Comparison of ENCODE assay signal across 21 cellular contexts in the genomic region with DNA sequence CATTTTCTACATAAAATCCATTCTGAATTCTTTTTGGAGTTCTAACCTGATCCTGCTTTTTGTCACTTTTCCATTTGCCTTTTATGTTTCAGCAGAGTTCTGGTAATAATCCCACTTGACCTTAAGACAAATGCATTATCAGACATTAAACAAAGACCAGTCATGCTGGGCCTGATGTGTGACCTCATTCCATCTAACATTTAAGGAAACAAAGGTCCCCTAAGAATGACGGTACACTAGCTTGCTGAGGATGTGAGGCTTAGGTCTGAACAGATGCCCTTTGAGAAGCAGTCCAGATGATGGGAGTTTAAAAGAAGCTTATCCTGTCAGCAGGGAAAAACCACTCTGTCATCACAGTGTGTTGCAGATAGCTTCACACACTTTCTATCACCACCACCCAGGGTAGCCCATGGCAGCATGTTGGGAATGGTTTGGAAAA. TPM values are rescaled to one million over a fixed set of nuclear protein-coding genes. Genes with fewer than 3 reads are reported as not detected.
DNase-seq lines count a peak whose midpoint lies in the region; ATAC-seq, FAIRE-seq and TF ChIP-seq lines count a peak whose summit lies in the region.
"Had no signal": no experiment of that assay in that cellular context is flagged by ENCODE, and none has a peak within 500 bp of the region (broad histone marks: within the 10 kb centered on the region; RNA-seq: fewer than 3 reads in every experiment).

No MANE protein-coding gene starts in this region.

- TF ChIP-seq EP300 in H1 (IDR thresholded peaks at IDR 0.05; ENCODE audit: borderline replicate concordance in 1 of 2, low read depth in 2 of 2, low read length in 2 of 2) (no peak), neural cell (conservative IDR thresholded peaks at IDR 0.05; ENCODE audit: poor library complexity, severe bottlenecking) (no peak)

- no peak overlapping the region for H3K4ac ChIP-seq in H1 (replicated peaks; ENCODE audit: insufficient read length, low read depth, low read length)

- no peak overlapping the region for H2AK5ac ChIP-seq in H1 (ENCODE audit: low read depth, low read length)

- TF ChIP-seq POLR2A in H1 (IDR thresholded peaks at IDR 0.05; ENCODE audit: control extremely low read depth in 1 of 2, low read depth in 2 of 2, low read length in 2 of 2) = no peak

- H3K9ac ChIP-seq in H1 (replicated peaks in 1 of 4; ENCODE audit: extremely low read depth in 1 of 4, low read depth in 3 of 4, low read length in 3 of 4) (no peak overlapping the region), neural cell (ENCODE audit: low read length) (no peak overlapping the region)

- no peak for FAIRE-seq in H1 (lab: Jason Lieb, UNC)

- no peaks in the 10 kb centered on the region for H3K79me1 ChIP-seq in H1 (ENCODE audit: low read depth, low read length)

- no peak overlapping the region for H2BK20ac ChIP-seq in H1 (ENCODE audit: low read length)

- H3K9me3 ChIP-seq in H1 (ENCODE audit: insufficient read depth in 2 of 2, low read depth in 1 of 2, low read length in 1 of 2) (no peaks in the 10 kb centered on the region), neural cell (ENCODE audit: low read length) (no peaks in the 10 kb centered on the region), aorta (ENCODE audit: control insufficient read depth, low read length) (no peaks in the 10 kb centered on the region)
- H3K9me3 ChIP-seq: body of pancreas, colonic mucosa, neutrophil had no signal

- peak; percentile 19 for DNase-seq in DMS 273 (lab: John Stamatoyannopoulos, UW; ENCODE audit: unreplicated experiment)
- peak; percentile 66 to 86 for DNase-seq in NCI-H524 (lab: John Stamatoyannopoulos, UW)
- no peak for DNase-seq in H1 (ENCODE audit: low read depth in 1 of 2, low spot score in 2 of 2)
- DNase-seq in activated CD8-positive, alpha-beta memory T cell treated with anti-CD3 and anti-CD28 coated beads for 24 hours = no peak
- DNase-seq in aorta = no peak
- DNase-seq: activated T-cell treated with anti-CD3 and anti-CD28 coated beads, Interleukin-2, amount 50 U/mL, for 72 hours; body of pancreas; CD4-positive, alpha-beta T cell; colonic mucosa; KG1; MV-4-11; NCI-H2029; NCI-H526 treated with DMSO at 0.1 percent for 48 hours; stimulated activated CD4-positive, alpha-beta T cell treated with anti-CD3 and anti-CD28 coated beads, Interleukin-15, amount 100 ng/mL, for 24 hours; stimulated activated naive B cell treated with anti-CD40 and anti-IgM and Interleukin-4, amounts not matched to agents 10 μg/mL and 1 μg/mL and 100 μg/mL, for 72 hours had no signal

- H3K4me2 ChIP-seq in H1 (ENCODE audit: insufficient read depth in 1 of 2, low read depth in 2 of 2, low read length in 2 of 2) (no peak overlapping the region), neural cell (ENCODE audit: low read length) (no peak overlapping the region)

- H3K36me3 ChIP-seq in H1 (ENCODE audit: control insufficient read depth in 2 of 4, insufficient read depth in 4 of 4, low read length in 3 of 4) (no peaks in the 10 kb centered on the region), neural cell (ENCODE audit: insufficient read depth, low read length) (no peaks in the 10 kb centered on the region), aorta (ENCODE audit: control insufficient read depth in 1 of 2, insufficient read depth in 2 of 2, low read length in 1 of 2) (no peaks in the 10 kb centered on the region)
- H3K36me3 ChIP-seq: colonic mucosa, neutrophil, SJSA1 had no signal

- no peaks in the 10 kb centered on the region for H3K79me2 ChIP-seq in H1 (ENCODE audit: control insufficient read depth in 1 of 2, insufficient read depth in 2 of 2, low read length in 2 of 2)
- H3K79me2 ChIP-seq in neural cell (replicated peaks; ENCODE audit: insufficient read depth, low read length) = no peaks in the 10 kb centered on the region

- H3K4me3 ChIP-seq in H1 (ENCODE audit: extremely low read depth in 1 of 4, insufficient read depth in 2 of 4, low read depth in 3 of 4, low read length in 4 of 4) = no peak overlapping the region
- no peak overlapping the region for H3K4me3 ChIP-seq in neural cell (ENCODE audit: low read length)
- no peak overlapping the region for H3K4me3 ChIP-seq in aorta (ENCODE audit: low read length in 2 of 2)
- H3K4me3 ChIP-seq: body of pancreas, colonic mucosa, SJSA1 had no signal

- H3K27ac ChIP-seq in H1 (ENCODE audit: low read depth, low read length) (no peak overlapping the region), neural cell (ENCODE audit: low read length) (no peak overlapping the region), aorta (ENCODE audit: low read depth in 1 of 2, low read length in 2 of 2) (no peak overlapping the region)
- H3K27ac ChIP-seq: body of pancreas, colonic mucosa, neutrophil, SJSA1 had no signal

- no peak overlapping the region for H4K5ac ChIP-seq in H1 (ENCODE audit: insufficient read length, low read depth, low read length)

- H3K23me2 ChIP-seq in H1 (ENCODE audit: low read depth, low read length) = no peaks in the 10 kb centered on the region

- no peak overlapping the region for H4K91ac ChIP-seq in H1 (replicated peaks; ENCODE audit: insufficient read length, low read length)

- H2BK5ac ChIP-seq in H1 (ENCODE audit: low read depth, low read length) = no peak overlapping the region

- no peaks in the 10 kb centered on the region for H3K27me3 ChIP-seq in H1 (replicated peaks in 1 of 4; ENCODE audit: control insufficient read depth in 3 of 4, extremely low read depth in 1 of 4, insufficient read depth in 3 of 4, low read length in 3 of 4)
- H3K27me3 ChIP-seq in neural cell (ENCODE audit: insufficient read depth, low read depth, low read length) = no peaks in the 10 kb centered on the region
- H3K27me3 ChIP-seq in aorta (ENCODE audit: control insufficient read depth in 1 of 2, insufficient read depth in 2 of 2, low read length in 1 of 2) = no peaks in the 10 kb centered on the region
- H3K27me3 ChIP-seq: body of pancreas, colonic mucosa, neutrophil, SJSA1 had no signal

- H3K4me1 ChIP-seq in H1 (replicated peaks in 1 of 4; ENCODE audit: control insufficient read depth in 3 of 4, insufficient read depth in 4 of 4, low read length in 3 of 4) = peaks cover 0 to 2% (median 0%) of the 10 kb centered on the region in 4 experiments; a peak in 1 of 7 replicates
- H3K4me1 ChIP-seq in aorta (ENCODE audit: control insufficient read depth in 1 of 2, insufficient read depth in 2 of 2, low read length in 2 of 2) = no peaks in the 10 kb centered on the region
- H3K4me1 ChIP-seq: body of pancreas, colonic mucosa had no signal

- no peaks in the 10 kb centered on the region for H3K9me2 ChIP-seq in neural cell (ENCODE audit: insufficient read depth, low read length)

- H3K14ac ChIP-seq in H1 (ENCODE audit: insufficient read length) = no peak overlapping the region

- WGBS in H1 (ENCODE audit: extremely low coverage in 1 of 2, insufficient coverage in 1 of 2, insufficient read length in 1 of 2, insufficient replicate concordance in 2 of 2, low coverage in 1 of 2, low lambda C conversion rate in 2 of 2, missing lambda C conversion rate in 1 of 2), 2 experiments = 80% methylated on average over 1 of the region's 1 CpG; no CpG with 5 or more reads in 1 of the 2 experiments
- 11 to 29% methylated on average over 1 of the region's 1 CpG for WGBS in aorta, 2 donors

- H3K23ac ChIP-seq in H1 (ENCODE audit: insufficient read length) = no peak overlapping the region

- no peaks in the 10 kb centered on the region for H4K20me1 ChIP-seq in H1 (replicated peaks in 1 of 2; ENCODE audit: control insufficient read depth in 1 of 2, insufficient read depth in 2 of 2, low read length in 2 of 2)
- no peaks in the 10 kb centered on the region for H4K20me1 ChIP-seq in neural cell (ENCODE audit: insufficient read depth)

- H4K8ac ChIP-seq in H1 (ENCODE audit: extremely low read depth, insufficient read depth, low read length) = no peak overlapping the region

- H3K18ac ChIP-seq in H1 (ENCODE audit: extremely low read depth, low read length) = no peak overlapping the region

- POLR2A ChIA-PET in H1 (lab: Charles Lee; ENCODE audit: partially characterized antibody) = no interaction called here

- intact Hi-C loops in aorta (cut with DNase I) = no loop called here

- H2AFZ ChIP-seq in H1 (ENCODE audit: low read length) (0 out of 2 replicates have a peak overlapping the region, but pooled peaks have one; percentile 26), neural cell (ENCODE audit: low read depth, low read length) (peak overlapping the region; percentile 19)

- H2BK120ac ChIP-seq in H1 (replicated peaks; ENCODE audit: low read depth, low read length) = no peak overlapping the region

- ATAC-seq in GM19452 (IDR thresholded peaks at IDR 0.05; ENCODE audit: unreplicated experiment) = no peak
- no peak for ATAC-seq in HG03565 (IDR thresholded peaks at IDR 0.05; ENCODE audit: unreplicated experiment)
- ATAC-seq in aorta (ENCODE audit: low FRiP score) = no peak
- ATAC-seq: activated CD4-positive, CD25-positive, alpha-beta regulatory T cell treated with anti-CD3 and anti-CD28 coated beads, Interleukin-2, amount 50 U/mL, for 24 hours; activated T-cell treated with anti-CD3 and anti-CD28 coated beads, Interleukin-2, amount 50 U/mL, for 72 hours; body of pancreas; stimulated activated naive B cell treated with anti-CD40 and anti-IgM and Interleukin-4, amounts not matched to agents 10 μg/mL and 1 μg/mL and 100 μg/mL, for 72 hours had no signal

- H3F3A ChIP-seq in neural cell (ENCODE audit: insufficient read depth, low read length, poor library complexity, severe bottlenecking) = no peaks in the 10 kb centered on the region

- no peak overlapping the region for H3K56ac ChIP-seq in H1 (replicated peaks; ENCODE audit: insufficient read length, low read depth, low read length)

- TF ChIP-seq RAD21 in H1 (IDR thresholded peaks at IDR 0.05 in 1 of 2, conservative IDR thresholded peaks at IDR 0.05 in 1 of 2; ENCODE audit: low read depth in 2 of 2, low read length in 2 of 2) = no peak
- no peak for TF ChIP-seq RAD21 in neural cell (conservative IDR thresholded peaks at IDR 0.05)

- TF ChIP-seq CTCF in H1 (IDR thresholded peaks at IDR 0.05; ENCODE audit: control extremely low read depth in 1 of 3, insufficient read depth in 1 of 3, low read depth in 1 of 3, low read length in 3 of 3) (no peak), neural cell (IDR thresholded peaks at IDR 0.05; ENCODE audit: poor library complexity, severe bottlenecking) (no peak)

- no peak overlapping the region for H2BK15ac ChIP-seq in H1 (ENCODE audit: low read length)

- CTCF ChIA-PET in H1 (lab: Charles Lee; ENCODE audit: partially characterized antibody) = no interaction called here

- H2BK12ac ChIP-seq in H1 (ENCODE audit: low read depth, low read length) = no peak overlapping the region

RNA-seq across cellular contexts. Expression of a gene that starts 38.1 kb away (rescaled TPM):
- total RNA-seq in H1 (2021; fragmentation: NEBNext Ultra II Directional; extraction: Animal tissue kit (Norgen Biotek cat#: 25700)) = 29.5 and 32.4 TPM in 2 replicates
- polyA plus RNA-seq in H1 (2011; rRNA removed) (3.4 and 5.6 TPM in 2 replicates), neural cell (8.1 and 12.9 TPM in 2 replicates), aorta (10 to 100 TPM; 24.9 to 74.7 TPM)
- polyA plus RNA-seq in H1 (2011; cell fraction: cytosol; rRNA removed) = 8.1 TPM
- 10.9 TPM for polyA plus RNA-seq in H1 (2011; cell fraction: nucleus; rRNA removed)
- 6.9 to 13.7 TPM (median 12.9 TPM) in 4 replicates for polyA plus RNA-seq in H1 (2012, experiment 1 of 2)
- polyA plus RNA-seq in H1 (2012, experiment 2 of 2) = 0.59 TPM
- polyA plus RNA-seq in H1 (2013, experiment 1 of 2) = 11.6 TPM
- polyA plus RNA-seq in H1 (2013, experiment 2 of 2) = 12.1 TPM
- polyA minus RNA-seq in H1 (2011; rRNA and poly(A)+ RNA removed) = 55.2 and 66.1 TPM in 2 replicates
- 26.3 TPM for polyA minus RNA-seq in H1 (2011; cell fraction: cytosol; rRNA and poly(A)+ RNA removed)
- polyA minus RNA-seq in H1 (2011; cell fraction: nucleus; rRNA and poly(A)+ RNA removed) = 114 TPM
- 35.8 and 40.4 TPM in 2 replicates for polyA minus RNA-seq in neural cell
- 100 to 1,000 TPM; 196 to 343 TPM for total RNA-seq in aorta

Comparison
In these comparisons a context has a peak if more than half of its experiments do, and no peak if none do; other contexts are left out.
1. DNase-seq: peak in DMS 273 (single experiment) and NCI-H524 (2 of 2); none in H1 (0 of 2), activated CD8-positive, alpha-beta memory T cell treated with anti-CD3 and anti-CD28 coated beads for 24 hours (single experiment) and aorta (0 of 2).